ENCODE assay signal across 8 cellular contexts in genomic region chr22:41801147-41801819, GRCh38. TPM values are rescaled to one million over a fixed set of nuclear protein-coding genes. Genes with fewer than 3 reads are reported as not detected.
DNase-seq lines count a peak whose midpoint lies in the region; ATAC-seq, FAIRE-seq and TF ChIP-seq lines count a peak whose summit lies in the region.

No MANE protein-coding gene starts in this region.

- H4K20me1 ChIP-seq in GM12878 (ENCODE audit: control insufficient read depth, insufficient read depth): no peaks in the 10 kb centered on the region

- H3K4me2 ChIP-seq in GM12878 (ENCODE audit: control insufficient read depth, insufficient read depth): peak overlapping the region; percentile 90

- H3K4me1 ChIP-seq in heart right ventricle (peaks cover 6 to 31% (median 22%) of the 10 kb centered on the region in 9 donors), GM12878 (ENCODE audit: control insufficient read depth, insufficient read depth, low read length) (peaks cover 19% of the 10 kb centered on the region), aorta (ENCODE audit: control insufficient read depth in 1 of 2, insufficient read depth in 2 of 2, low read length in 2 of 2) (no peaks in the 10 kb centered on the region)

- SMC1A ChIA-PET in GM12878 (lab: Charles Lee; ENCODE audit: uncharacterized antibody, unreplicated experiment): interaction anchor here (0.6 to 4.6 kb wide), 16 partner anchors 9 to 182 kb away, joined by 3 to 57 read pairs (median 6); partner anchors contain the start of genes MEI1 and SREBF2

- POLR2A ChIA-PET in GM12878 (lab: Charles Lee): interaction anchor here (0.6 to 5.3 kb wide), 26 partner anchors 9 to 353 kb away, joined by 3 to 172 read pairs (median 6); partner anchors contain the start of genes CENPM, MEI1, SHISA8 and SNU13

- no peaks in the 10 kb centered on the region for H3K36me3 ChIP-seq in heart right ventricle
- H3K36me3 ChIP-seq in GM12878 (ENCODE audit: control insufficient read depth in 2 of 2, insufficient read depth in 2 of 2, low read length in 1 of 2): no peaks in the 10 kb centered on the region
- no peaks in the 10 kb centered on the region for H3K36me3 ChIP-seq in aorta (ENCODE audit: control insufficient read depth in 1 of 2, insufficient read depth in 2 of 2, low read length in 1 of 2)

- H3K27ac Mint-ChIP-seq in memory B cell: peak overlapping the region; percentile 96

- no peaks in the 10 kb centered on the region for H3K27me3 Mint-ChIP-seq in memory B cell

- TF ChIP-seq POLR2A in GM12878 (IDR thresholded peaks at IDR 0.05; ENCODE audit: low read depth, low read length): no peak

- H3K4me1 Mint-ChIP-seq in memory B cell: peaks cover 24% of the 10 kb centered on the region

- no peak overlapping the region for H2AFZ ChIP-seq in GM12878 (ENCODE audit: control insufficient read depth, low read depth, low read length)

- TF ChIP-seq RAD21 in GM12878 (IDR thresholded peaks at IDR 0.05; ENCODE audit: insufficient read depth, low read depth, low read length): no peak

- intact Hi-C loops in heart right ventricle (cut with DNase I) (loop anchor here in 2 of 10 donors (5.0 to 10.0 kb wide), 2 partner anchors 104 to 106 kb away; partner anchors contain the start of gene MEI1 (in 2 of the 2)), left cardiac atrium (cut with DNase I) (loop anchor here in 1 of 2 donors (10.0 kb wide), 1 partner anchor 96 kb away; no protein-coding TSS in a partner anchor), GM12878 (cut with micrococcal nuclease; ENCODE audit: unreplicated experiment) (loop anchor here (5.0 kb wide), 1 partner anchor 104 kb away; the partner anchor contains the start of gene MEI1), aorta (cut with DNase I) (loop anchor here in 1 of 2 donors (2.0 kb wide), 1 partner anchor 32 kb away; the partner anchor contains the start of gene SREBF2)

- no peak for FAIRE-seq in GM12878 (lab: Jason Lieb, UNC)

- in situ Hi-C loops in GM12878 (cut with MboI): no loop called here

- TF ChIP-seq CTCF in heart right ventricle (IDR thresholded peaks at IDR 0.05) (no peak), GM12878 (IDR thresholded peaks at IDR 0.05 in 2 of 3, conservative IDR thresholded peaks at IDR 0.05 in 1 of 3; ENCODE audit: control insufficient read depth in 2 of 3, extremely low read depth in 1 of 3, insufficient read depth in 1 of 3, low read depth in 3 of 3, low read length in 3 of 3) (no peak)

- BruUV-seq in GM12878 (replicated peaks; lab: Mats Ljungman, UMichigan): TSS peak; percentile 63

- H3K4me3 ChIP-seq in heart right ventricle (peak overlapping the region; percentile 54 to 100 (median 85)), GM12878 (peak overlapping the region; percentile 89), aorta (ENCODE audit: low read length in 2 of 2) (peak overlapping the region; percentile 65 to 77)

- DNase-seq in heart right ventricle (no peak), left cardiac atrium (no peak), GM12878 (ENCODE audit: low read depth, low spot score) (no peak), memory B cell (ENCODE audit: low spot score in 2 of 2) (no peak), aorta (peak in 1 of 2 donors; percentile 8), iPS-NIHi7 (ENCODE audit: extremely low spot score) (no peak), NCI-H82 treated with DMSO at 0.1 percent for 48 hours (lab: John Stamatoyannopoulos, UW; ENCODE audit: unreplicated experiment) (no peak), NCI-H2196 (lab: John Stamatoyannopoulos, UW; ENCODE audit: unreplicated experiment) (no peak)

- H3K9ac ChIP-seq in GM12878 (ENCODE audit: control insufficient read depth, insufficient read depth, low read length): peak overlapping the region; percentile 94

- peaks cover 51% of the 10 kb centered on the region for H3K79me2 ChIP-seq in GM12878 (ENCODE audit: control insufficient read depth, insufficient read depth, low read length)

- ATAC-seq in heart right ventricle (no peak), left cardiac atrium (no peak), GM12878 (peak; percentile 15), memory B cell (ENCODE audit: low read depth) (no peak), aorta (ENCODE audit: low FRiP score) (no peak)

- no peaks in the 10 kb centered on the region for H3K9me3 Mint-ChIP-seq in memory B cell

- TF ChIP-seq EP300 in GM12878 (IDR thresholded peaks at IDR 0.05; ENCODE audit: borderline replicate concordance in 1 of 2, control insufficient read depth in 1 of 2, low read depth in 2 of 2, low read length in 2 of 2): no peak

- H3K9me3 ChIP-seq in heart right ventricle: no peaks in the 10 kb centered on the region
- H3K9me3 ChIP-seq in GM12878 (replicated peaks; ENCODE audit: control insufficient read depth, insufficient read depth, low read length): no peaks in the 10 kb centered on the region
- no peaks in the 10 kb centered on the region for H3K9me3 ChIP-seq in aorta (ENCODE audit: control insufficient read depth, low read length)

- RAD21 ChIA-PET in GM12878 (lab: Charles Lee; ENCODE audit: unreplicated experiment): interaction anchor here (0.6 to 5.6 kb wide), 13 partner anchors 14 to 139 kb away, joined by 3 to 56 read pairs (median 7); partner anchors contain the start of gene MEI1

- H3K27me3 ChIP-seq in heart right ventricle (no peaks in the 10 kb centered on the region), GM12878 (replicated peaks in 1 of 2; ENCODE audit: control insufficient read depth in 2 of 2, insufficient read depth in 2 of 2, low read length in 1 of 2) (no peaks in the 10 kb centered on the region), aorta (ENCODE audit: control insufficient read depth in 1 of 2, insufficient read depth in 2 of 2, low read length in 1 of 2) (no peaks in the 10 kb centered on the region)

- H3K4me3 Mint-ChIP-seq in memory B cell: peak overlapping the region; percentile 99

- 37 to 41% methylated on average over 4 of the region's 4 CpGs for WGBS in heart right ventricle, 2 donors
- 2% methylated on average over 4 of the region's 4 CpGs for WGBS in GM12878 (ENCODE audit: insufficient coverage, insufficient replicate concordance, low lambda C conversion rate, missing lambda C conversion rate)
- WGBS in aorta, 2 donors: 34 to 39% methylated on average over 4 of the region's 4 CpGs

- peak overlapping the region in 7 of 10 donors; percentile 89 to 96 (median 93) for H3K27ac ChIP-seq in heart right ventricle
- peak overlapping the region; percentile 82 for H3K27ac ChIP-seq in GM12878 (ENCODE audit: control insufficient read depth, insufficient read depth)
- H3K27ac ChIP-seq in aorta (ENCODE audit: low read depth in 1 of 2, low read length in 2 of 2): no peak overlapping the region

- H3K36me3 Mint-ChIP-seq in memory B cell: no peaks in the 10 kb centered on the region

- CTCF ChIA-PET in GM12878 (lab: Yijun Ruan, JAX): interaction anchor here (1.0 to 3.9 kb wide), 16 partner anchors 9 to 145 kb away, joined by 3 to 63 read pairs (median 4); partner anchors contain the start of genes CENPM and MEI1

TF ChIP-seq in GM12878, 131 proteins besides CTCF, POLR2A, EP300 and RAD21 (continues in another document):
- TF ChIP-seq CHD4 (IDR thresholded peaks at IDR 0.05) (no peak), KLF5 (IDR thresholded peaks at IDR 0.05; ENCODE audit: partially characterized antibody) (no peak), KAT2A (conservative IDR thresholded peaks at IDR 0.05; ENCODE audit: control insufficient read depth, low read depth, low read length) (no peak), CREB1 (IDR thresholded peaks at IDR 0.05; ENCODE audit: low read depth) (no peak), ESRRA (IDR thresholded peaks at IDR 0.05; ENCODE audit: low read length) (no peak)

RNA-seq across cellular contexts. Expression of gene CCDC134, which starts 0.8 kb away (rescaled TPM):
- total RNA-seq in heart right ventricle (1 to 10 TPM; 2.6 to 7.3 (median 4.0) TPM), left cardiac atrium (1 to 10 TPM; 4.9 to 5.4 TPM), GM12878 (2014; rRNA removed) (14.5 and 15.8 TPM in 2 replicates), GM12878 (2014; rRNA removed; fragmentation: Illumina TruSeq; extraction: Trizol) (11.8 and 13.6 TPM in 2 replicates), GM12878 (2021) (18.2 and 19.3 TPM in 2 replicates), aorta (1 to 10 TPM; 4.1 to 7.3 TPM)
- polyA plus RNA-seq in heart right ventricle (1 to 10 TPM; 1.2 to 1.8 TPM), GM12878 (2011; rRNA removed) (4.7 and 8.2 TPM in 2 replicates), GM12878 (2014; fragmentation: Illumina TruSeq; extraction: Trizol) (9.1 and 10.6 TPM in 2 replicates), GM12878 (2014; fragmentation: Nextera tagmentation; extraction: Ambion mirVana) (1 to 10 TPM in 1 of 2 experiments, under 1 TPM in 1; 0.35 to 1.2 TPM), GM12878 (2014; rRNA removed) (10.7 and 14.0 TPM in 2 replicates), GM12878 (2016; fragmentation: Nextera tagmentation; extraction: Ambion mirVana) (10 to 100 TPM; 12.8 to 14.4 TPM), aorta (1 to 10 TPM in 1 of 2 donors, not detected in 1; 1.0 TPM)
- total RNA-seq in GM12878 (2013; cell fraction: nucleolus; rRNA removed): 19.5 and 23.0 TPM in 2 replicates
- 2.9 TPM for polyA plus RNA-seq in GM12878 (2011; ENCODE audit: low read depth)
- polyA plus RNA-seq in GM12878 (2011; cell fraction: cytosol; rRNA removed): 12.0 and 15.1 TPM in 2 replicates
- polyA plus RNA-seq in GM12878 (2011; cell fraction: nucleus; rRNA removed): 12.0 and 13.9 TPM in 2 replicates
- polyA plus RNA-seq in GM12878 (2012): 4.8 and 5.4 TPM in 2 replicates
- 22.6 and 41.9 TPM in 2 replicates for polyA minus RNA-seq in GM12878 (2011; rRNA and poly(A)+ RNA removed)
- 11.0 and 13.6 TPM in 2 replicates for polyA minus RNA-seq in GM12878 (2011; cell fraction: cytosol; rRNA and poly(A)+ RNA removed)
- 7.3 and 9.1 TPM in 2 replicates for polyA minus RNA-seq in GM12878 (2011; cell fraction: nucleus; rRNA and poly(A)+ RNA removed)

RNA-seq across cellular contexts. Expression of gene SREBF2, which starts 31.6 kb away (rescaled TPM):
- total RNA-seq in heart right ventricle: 10 to 100 TPM; 57.1 to 94.3 (median 75.8) TPM
- polyA plus RNA-seq in heart right ventricle: 10 to 100 TPM; 37.5 to 52.3 TPM
- 10 to 100 TPM; 58.7 to 84.0 TPM for total RNA-seq in left cardiac atrium
- 537 and 614 TPM in 2 replicates for total RNA-seq in GM12878 (2013; cell fraction: nucleolus; rRNA removed)
- total RNA-seq in GM12878 (2014; rRNA removed): 62.9 and 75.3 TPM in 2 replicates
- 52.2 and 56.3 TPM in 2 replicates for total RNA-seq in GM12878 (2014; rRNA removed; fragmentation: Illumina TruSeq; extraction: Trizol)
- total RNA-seq in GM12878 (2021): 171 and 177 TPM in 2 replicates
- polyA plus RNA-seq in GM12878 (2011; ENCODE audit: low read depth): 105 TPM
- polyA plus RNA-seq in GM12878 (2011; rRNA removed): 94.7 and 124 TPM in 2 replicates
- 139 and 162 TPM in 2 replicates for polyA plus RNA-seq in GM12878 (2011; cell fraction: cytosol; rRNA removed)
- 458 and 495 TPM in 2 replicates for polyA plus RNA-seq in GM12878 (2011; cell fraction: nucleus; rRNA removed)
- 149 and 160 TPM in 2 replicates for polyA plus RNA-seq in GM12878 (2012)
- polyA plus RNA-seq in GM12878 (2014; fragmentation: Illumina TruSeq; extraction: Trizol): 144 and 150 TPM in 2 replicates
- polyA plus RNA-seq in GM12878 (2014; fragmentation: Nextera tagmentation; extraction: Ambion mirVana): 1 to 10 TPM; 2.4 to 3.6 TPM
- 160 and 184 TPM in 2 replicates for polyA plus RNA-seq in GM12878 (2014; rRNA removed)
- 10 to 100 TPM; 73.8 to 82.3 TPM for polyA plus RNA-seq in GM12878 (2016; fragmentation: Nextera tagmentation; extraction: Ambion mirVana)
- polyA minus RNA-seq in GM12878 (2011; rRNA and poly(A)+ RNA removed): 180 and 262 TPM in 2 replicates
- 77.4 and 82.9 TPM in 2 replicates for polyA minus RNA-seq in GM12878 (2011; cell fraction: cytosol; rRNA and poly(A)+ RNA removed)
- polyA minus RNA-seq in GM12878 (2011; cell fraction: nucleus; rRNA and poly(A)+ RNA removed): 89.6 and 141 TPM in 2 replicates
- total RNA-seq in aorta: 10 to 100 TPM; 68.2 to 86.3 TPM
- polyA plus RNA-seq in aorta: 10 to 100 TPM; 11.0 to 19.2 TPM

Comparison
In these comparisons a context has a peak if more than half of its experiments do, and no peak if none do; other contexts are left out.
1. H3K27ac ChIP-seq: peak in heart right ventricle (7 of 10) and GM12878 (single experiment); none in aorta (0 of 2).
2. Peak in every context shown above with its lines, with median percentiles within 50 percentile points of each other: H3K4me3 ChIP-seq.